9 cellular contexts compared by ENCODE assay signal in the genomic region with DNA sequence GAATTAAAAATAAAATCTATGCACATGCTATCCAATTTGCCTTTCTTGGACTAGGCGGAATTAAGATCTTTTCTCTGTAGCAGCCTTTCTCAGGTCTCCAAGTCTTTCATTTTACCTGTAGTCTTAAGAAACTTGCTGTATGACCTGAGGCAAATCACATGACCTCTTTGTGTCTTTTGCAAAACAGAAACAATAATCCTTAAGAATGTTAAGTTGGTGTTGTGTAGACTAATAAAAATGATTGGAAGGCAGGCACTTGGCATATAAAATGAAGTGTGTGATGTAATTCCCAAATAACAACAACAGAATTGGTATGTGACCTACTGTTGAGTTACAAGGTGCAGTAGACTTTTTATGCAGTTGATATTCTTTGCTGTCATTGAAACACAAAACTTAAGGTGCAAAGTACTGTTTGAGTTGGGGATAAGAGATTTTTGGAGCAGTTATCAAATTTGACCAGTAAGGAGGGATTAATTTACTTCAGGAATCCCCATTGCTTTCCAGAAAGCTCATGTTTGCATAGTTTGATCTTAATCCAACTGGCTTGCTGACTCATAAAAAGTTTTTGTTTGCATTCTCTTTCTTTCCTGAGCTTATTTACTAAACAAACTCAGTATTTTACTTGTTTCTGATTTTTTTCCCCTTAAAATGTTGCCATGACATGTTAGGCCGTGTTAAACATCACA. TPM values are rescaled to one million over a fixed set of nuclear protein-coding genes. Genes with fewer than 3 reads are reported as not detected.
DNase-seq lines count a peak whose midpoint lies in the region; ATAC-seq and TF ChIP-seq lines count a peak whose summit lies in the region.
"Had no signal": no experiment of that assay in that cellular context is flagged by ENCODE, and none has a peak within 500 bp of the region (broad histone marks: within the 10 kb centered on the region; RNA-seq: fewer than 3 reads in every experiment).

No MANE protein-coding gene starts in this region.

- DNase-seq in CD8-positive, alpha-beta memory T cell = no peak
- DNase-seq in PC-3 (peak; percentile 67), fibroblast of peridontal ligament (ENCODE audit: extremely low read depth) (peak; percentile 43), mesendoderm (no peak), substantia nigra (lab: John Stamatoyannopoulos, UW) (no peak)
- DNase-seq: EL, NCI-H1436 had no signal

- peak; percentile 5; the same call in 1 of the 2 replicates for ATAC-seq in PC-3
- ATAC-seq in HG03520 (IDR thresholded peaks at IDR 0.05; ENCODE audit: unreplicated experiment) = no peak

- CTCF ChIA-PET in CD8-positive, alpha-beta memory T cell (lab: Charles Lee) = no interaction called here
- CTCF ChIA-PET in PC-3 (lab: Charles Lee) = no interaction called here

- BruUV-seq in PC-3 (replicated peaks; lab: Mats Ljungman, UMichigan) = no TSS peak

- H3K9me3 ChIP-seq in CD8-positive, alpha-beta memory T cell (ENCODE audit: low read length) = no peaks in the 10 kb centered on the region
- H3K9me3 ChIP-seq in PC-3 (ENCODE audit: low read length) (no peaks in the 10 kb centered on the region), skeletal muscle tissue (ENCODE audit: control insufficient read depth in 3 of 3, low read length in 3 of 3) (no peaks in the 10 kb centered on the region)

- H3K56ac ChIP-seq in mesendoderm (ENCODE audit: low read length) = no peak overlapping the region

- no peaks in the 10 kb centered on the region for H3K79me1 ChIP-seq in mesendoderm (ENCODE audit: low read length)

- H2BK5ac ChIP-seq in mesendoderm (ENCODE audit: low read length) = no peak overlapping the region

- H4K20me1 ChIP-seq in PC-3 (ENCODE audit: low read length) = no peaks in the 10 kb centered on the region

- H3K4me3 Mint-ChIP-seq in CD8-positive, alpha-beta memory T cell = no peak overlapping the region

- intact Hi-C loops in PC-3 (cut with micrococcal nuclease) = loop anchor here (2.0 kb wide), 1 partner anchor 64 kb away; no protein-coding TSS in a partner anchor

- H3F3A ChIP-seq in PC-3 (ENCODE audit: low read length, unreplicated experiment) = peaks cover 10% of the 10 kb centered on the region

- H2AFZ ChIP-seq in PC-3 (ENCODE audit: low read length) = no peak overlapping the region

- no peak overlapping the region for H3K4ac ChIP-seq in mesendoderm (ENCODE audit: low read depth, low read length)

- H3K27me3 ChIP-seq in CD8-positive, alpha-beta memory T cell (ENCODE audit: insufficient read depth, low read length, poor library complexity, severe bottlenecking) = no peaks in the 10 kb centered on the region
- H3K27me3 ChIP-seq in PC-3 (ENCODE audit: low read length) = no peaks in the 10 kb centered on the region
- no peaks in the 10 kb centered on the region for H3K27me3 ChIP-seq in skeletal muscle tissue (ENCODE audit: control insufficient read depth in 3 of 3, insufficient read depth in 3 of 3, low read length in 3 of 3)
- H3K27me3 ChIP-seq in mesendoderm (ENCODE audit: insufficient read depth, low read length, poor library complexity) = no peaks in the 10 kb centered on the region

- H2AK5ac ChIP-seq in mesendoderm (ENCODE audit: low read length) = no peak overlapping the region

- POLR2A ChIA-PET in CD8-positive, alpha-beta memory T cell (lab: Charles Lee) = no interaction called here
- POLR2A ChIA-PET in PC-3 (lab: Charles Lee; ENCODE audit: unreplicated experiment) = interaction anchor here (0.5 kb wide), 1 partner anchor 55 kb away, joined by 6 read pairs; no protein-coding TSS in a partner anchor

- no peak for TF ChIP-seq CTCF in PC-3 (conservative IDR thresholded peaks at IDR 0.05; ENCODE audit: low read depth, low read length)

- H3K4me1 ChIP-seq in CD8-positive, alpha-beta memory T cell (ENCODE audit: insufficient read depth, low read length) = peaks cover 18% of the 10 kb centered on the region
- peaks cover 47% of the 10 kb centered on the region for H3K4me1 ChIP-seq in PC-3 (ENCODE audit: insufficient read depth, low read length)
- H3K4me1 ChIP-seq in skeletal muscle tissue (ENCODE audit: control insufficient read depth in 3 of 3, insufficient read depth in 3 of 3, low read length in 3 of 3) = peaks cover 52 to 70% (median 58%) of the 10 kb centered on the region in 3 donors
- H3K4me1 ChIP-seq in mesendoderm (ENCODE audit: control insufficient read depth, low read depth, low read length) = peaks cover 10% of the 10 kb centered on the region

- H3K36me3 Mint-ChIP-seq in CD8-positive, alpha-beta memory T cell = peaks cover 0 to 73% (median 7%) of the 10 kb centered on the region in 3 donors

- H3K9me2 ChIP-seq in PC-3 (replicated peaks; ENCODE audit: low read length) = no peaks in the 10 kb centered on the region

- no peak overlapping the region for H3K23ac ChIP-seq in mesendoderm (ENCODE audit: low read length)

- no CpG with 5 or more reads among the region's 2 CpGs for WGBS in mesendoderm (ENCODE audit: extremely low coverage, insufficient coverage, low lambda C conversion rate)

- H3K4me3 ChIP-seq in CD8-positive, alpha-beta memory T cell (ENCODE audit: low read length) = no peak overlapping the region
- no peak overlapping the region for H3K4me3 ChIP-seq in PC-3 (ENCODE audit: low read length)
- no peak overlapping the region for H3K4me3 ChIP-seq in skeletal muscle tissue (ENCODE audit: low read length in 3 of 3)
- no peak overlapping the region for H3K4me3 ChIP-seq in mesendoderm (ENCODE audit: low read length)

- H3K79me2 ChIP-seq in PC-3 (ENCODE audit: low read length) (peaks cover 2% of the 10 kb centered on the region; the same call in 1 of the 2 replicates), mesendoderm (ENCODE audit: control insufficient read depth, insufficient read depth, low read length) (no peaks in the 10 kb centered on the region)

- no peak overlapping the region for H3K27ac ChIP-seq in CD8-positive, alpha-beta memory T cell (ENCODE audit: low read depth, low read length)
- peak overlapping the region; percentile 23; the same call in 1 of the 2 replicates for H3K27ac ChIP-seq in PC-3 (ENCODE audit: low read length)
- H3K27ac ChIP-seq in skeletal muscle tissue (ENCODE audit: low read depth, low read length) = peak overlapping the region; percentile 39
- H3K27ac ChIP-seq in mesendoderm (ENCODE audit: low read depth, low read length) = no peak overlapping the region
- H3K27ac ChIP-seq in substantia nigra (ENCODE audit: low read depth, low read length, poor library complexity, severe bottlenecking) = no peak overlapping the region

- H3K4me1 Mint-ChIP-seq in CD8-positive, alpha-beta memory T cell = peaks cover 73 to 94% (median 89%) of the 10 kb centered on the region in 3 donors

- H2BK15ac ChIP-seq in mesendoderm (replicated peaks; ENCODE audit: low read depth) = no peak overlapping the region

- H3K9ac ChIP-seq in PC-3 (ENCODE audit: low read length) (no peak overlapping the region), skeletal muscle tissue (ENCODE audit: low read depth in 1 of 3, low read length in 3 of 3) (no peak overlapping the region), mesendoderm (ENCODE audit: low read length) (no peak overlapping the region)

- H3K9me3 Mint-ChIP-seq in CD8-positive, alpha-beta memory T cell = peaks cover 0 to 2% (median 0%) of the 10 kb centered on the region in 5 donors

- H4K5ac ChIP-seq in mesendoderm (ENCODE audit: low read length) = no peak overlapping the region

- no peak overlapping the region for H2BK120ac ChIP-seq in mesendoderm (ENCODE audit: low read depth, low read length)

- H3K36me3 ChIP-seq in CD8-positive, alpha-beta memory T cell (ENCODE audit: insufficient read depth, low read length) = peaks cover 5% of the 10 kb centered on the region
- H3K36me3 ChIP-seq in PC-3 (ENCODE audit: low read depth, low read length) (no peaks in the 10 kb centered on the region), skeletal muscle tissue (ENCODE audit: control insufficient read depth in 3 of 3, insufficient read depth in 3 of 3, low read length in 3 of 3) (peaks cover 6 to 15% (median 10%) of the 10 kb centered on the region in 3 donors), mesendoderm (ENCODE audit: control insufficient read depth, insufficient read depth, low read length) (no peaks in the 10 kb centered on the region)

- peak overlapping the region in 5 of 8 donors; percentile 32 to 68 (median 64) for H3K27ac Mint-ChIP-seq in CD8-positive, alpha-beta memory T cell

- H3K18ac ChIP-seq in mesendoderm (ENCODE audit: low read length) = no peak overlapping the region

- peaks cover 0 to 1% of the 10 kb centered on the region in 2 donors for H3K27me3 Mint-ChIP-seq in CD8-positive, alpha-beta memory T cell

- H3K4me2 ChIP-seq in PC-3 (ENCODE audit: low read length) = peak overlapping the region; percentile 43
- H3K4me2 ChIP-seq in mesendoderm (ENCODE audit: low read length) = no peak overlapping the region

- no peak overlapping the region for H4K8ac ChIP-seq in mesendoderm (ENCODE audit: low read depth, low read length)

RNA-seq across cellular contexts. Expression of a gene that starts 51.4 kb away (rescaled TPM):
- total RNA-seq in CD8-positive, alpha-beta memory T cell = 10 to 100 TPM; 51.4 to 53.9 TPM
- polyA plus RNA-seq in CD8-positive, alpha-beta memory T cell = 9.3 TPM
- total RNA-seq in PC-3 (2014; rRNA removed) (6.1 and 9.3 TPM in 2 replicates), skeletal muscle tissue (10.4 TPM)
- 2.9 TPM for polyA plus RNA-seq in mesendoderm (2013, experiment 1 of 2)
- 2.6 TPM for polyA plus RNA-seq in mesendoderm (2013, experiment 2 of 2)

Comparison
In these comparisons a context has a peak if more than half of its experiments do, and no peak if none do; other contexts are left out.
1. DNase-seq: peak in PC-3 (single experiment) and fibroblast of peridontal ligament (single experiment); none in CD8-positive, alpha-beta memory T cell (0 of 5), mesendoderm (single experiment) and substantia nigra (0 of 49).
2. H3K27ac ChIP-seq: peak in PC-3 (single experiment) and skeletal muscle tissue (single experiment); none in CD8-positive, alpha-beta memory T cell (single experiment), mesendoderm (single experiment) and substantia nigra (single experiment).